Comparison of ENCODE assay signal across 9 cellular contexts in the genomic region with DNA sequence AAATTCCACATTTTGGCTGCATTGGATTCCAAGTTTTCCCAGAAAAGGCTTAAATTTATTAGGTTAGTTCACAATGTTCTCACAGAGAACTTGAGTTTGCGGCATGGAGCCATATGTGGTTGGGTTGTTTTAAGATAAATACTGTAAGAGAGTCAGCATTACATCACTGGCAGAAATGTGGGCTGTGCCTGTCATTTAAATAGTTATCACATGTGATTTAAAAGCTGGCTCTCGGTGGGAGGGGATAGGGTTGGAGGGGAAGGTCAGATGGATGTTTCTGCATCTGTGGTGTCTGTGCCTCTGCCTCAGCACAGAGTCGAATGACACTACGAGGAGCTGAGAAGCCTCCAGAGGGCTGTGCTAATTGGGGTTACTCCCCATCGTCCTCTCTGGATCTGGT.
A peak's percentile ranks its signal among the peaks of the same experiment; 100 is the strongest.
DNase-seq lines count a peak whose midpoint lies in the region; ATAC-seq, FAIRE-seq and TF ChIP-seq lines count a peak whose summit lies in the region.
"Had no signal": no experiment of that assay in that cellular context is flagged by ENCODE, and none has a peak within 500 bp of the region (broad histone marks: within the 10 kb centered on the region; RNA-seq: fewer than 3 reads in every experiment).

No MANE protein-coding gene starts in this region.

- H3K4me3 Mint-ChIP-seq in osteocyte (ENCODE audit: unreplicated experiment), result no peak overlapping the region

- ATAC-seq in SK-N-SH treated with all-trans-retinoic acid at 6 μM for 48 hours (peak; percentile 89), HG03025 (IDR thresholded peaks at IDR 0.05; ENCODE audit: low FRiP score, unreplicated experiment) (no peak)

- peak overlapping the region; percentile 52 for H3K27ac Mint-ChIP-seq in osteocyte (ENCODE audit: unreplicated experiment)

- peaks cover 22% of the 10 kb centered on the region for H3K4me1 Mint-ChIP-seq in osteocyte (ENCODE audit: unreplicated experiment)

- peak; percentile 64 for DNase-seq in ELR (ENCODE audit: low read depth)
- DNase-seq in head of caudate nucleus, result peak in 29 of 42 donors; percentile 9 to 80 (median 46)
- DNase-seq in osteocyte (ENCODE audit: extremely low spot score, unreplicated experiment), result no peak
- no peak for DNase-seq in GM19239 (ENCODE audit: insufficient read length, low spot score)
- no peak for DNase-seq in NCI-H82 treated with DMSO at 0.1 percent for 48 hours (lab: John Stamatoyannopoulos, UW; ENCODE audit: unreplicated experiment)
- no peak for DNase-seq in stimulated activated CD4-positive, alpha-beta T cell treated with anti-CD3 and anti-CD28 coated beads, Interleukin-1b, Interleukin-23, amount 100 ng/mL, for 48 hours
- DNase-seq: DMS53 had no signal

- no peak for FAIRE-seq in GM19239 (lab: Jason Lieb, UNC)

- peaks cover 2% of the 10 kb centered on the region for H3K36me3 Mint-ChIP-seq in osteocyte (ENCODE audit: unreplicated experiment)

- intact Hi-C loops in head of caudate nucleus (cut with DNase I), result no loop called here

- H3K27me3 Mint-ChIP-seq in osteocyte (ENCODE audit: unreplicated experiment), result no peaks in the 10 kb centered on the region

- no peaks in the 10 kb centered on the region for H3K9me3 Mint-ChIP-seq in osteocyte (ENCODE audit: unreplicated experiment)

- TF ChIP-seq CTCF in osteocyte (IDR thresholded peaks at IDR 0.05), result no peak

TF ChIP-seq in SK-N-SH treated with all-trans-retinoic acid at 6 μM for 48 hours, 23 proteins besides CTCF, POLR2A, EP300 and RAD21:
- no peak for TF ChIP-seq ZFP30 (CRISPR knock-in tag; IDR thresholded peaks at IDR 0.05)
- TF ChIP-seq TCF4 (CRISPR knock-in tag; IDR thresholded peaks at IDR 0.05; ENCODE audit: borderline replicate concordance), result no peak
- TF ChIP-seq GLIS3 (CRISPR knock-in tag; IDR thresholded peaks at IDR 0.05), result no peak
- TF ChIP-seq ESRRG (CRISPR knock-in tag; IDR thresholded peaks at IDR 0.05), result no peak
- no peak for TF ChIP-seq ZFP3 (CRISPR knock-in tag; IDR thresholded peaks at IDR 0.05)
- no peak for TF ChIP-seq ZNF8 (CRISPR knock-in tag; IDR thresholded peaks at IDR 0.05)
- TF ChIP-seq ZC3H10 (CRISPR knock-in tag; IDR thresholded peaks at IDR 0.05), result no peak
- no peak for TF ChIP-seq SNAI2 (CRISPR knock-in tag; IDR thresholded peaks at IDR 0.05)
- TF ChIP-seq PPARA (CRISPR knock-in tag; IDR thresholded peaks at IDR 0.05; ENCODE audit: borderline replicate concordance), result no peak
- TF ChIP-seq RARB (CRISPR knock-in tag; IDR thresholded peaks at IDR 0.05), result no peak
- TF ChIP-seq, protein P1, sequence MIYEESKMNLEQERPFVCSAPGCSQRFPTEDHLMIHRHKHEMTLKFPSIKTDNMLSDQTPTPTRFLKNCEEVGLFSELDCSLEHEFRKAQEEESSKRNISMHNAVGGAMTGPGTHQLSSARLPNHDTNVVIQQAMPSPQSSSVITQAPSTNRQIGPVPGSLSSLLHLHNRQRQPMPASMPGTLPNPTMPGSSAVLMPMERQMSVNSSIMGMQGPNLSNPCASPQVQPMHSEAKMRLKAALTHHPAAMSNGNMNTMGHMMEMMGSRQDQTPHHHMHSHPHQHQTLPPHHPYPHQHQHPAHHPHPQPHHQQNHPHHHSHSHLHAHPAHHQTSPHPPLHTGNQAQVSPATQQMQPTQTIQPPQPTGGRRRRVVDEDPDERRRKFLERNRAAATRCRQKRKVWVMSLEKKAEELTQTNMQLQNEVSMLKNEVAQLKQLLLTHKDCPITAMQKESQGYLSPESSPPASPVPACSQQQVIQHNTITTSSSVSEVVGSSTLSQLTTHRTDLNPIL (CRISPR knock-in tag; IDR thresholded peaks at IDR 0.05; ENCODE audit: low read depth), result no peak
- TF ChIP-seq OSR1 (CRISPR knock-in tag; IDR thresholded peaks at IDR 0.05), result no peak
- TF ChIP-seq, protein P2, sequence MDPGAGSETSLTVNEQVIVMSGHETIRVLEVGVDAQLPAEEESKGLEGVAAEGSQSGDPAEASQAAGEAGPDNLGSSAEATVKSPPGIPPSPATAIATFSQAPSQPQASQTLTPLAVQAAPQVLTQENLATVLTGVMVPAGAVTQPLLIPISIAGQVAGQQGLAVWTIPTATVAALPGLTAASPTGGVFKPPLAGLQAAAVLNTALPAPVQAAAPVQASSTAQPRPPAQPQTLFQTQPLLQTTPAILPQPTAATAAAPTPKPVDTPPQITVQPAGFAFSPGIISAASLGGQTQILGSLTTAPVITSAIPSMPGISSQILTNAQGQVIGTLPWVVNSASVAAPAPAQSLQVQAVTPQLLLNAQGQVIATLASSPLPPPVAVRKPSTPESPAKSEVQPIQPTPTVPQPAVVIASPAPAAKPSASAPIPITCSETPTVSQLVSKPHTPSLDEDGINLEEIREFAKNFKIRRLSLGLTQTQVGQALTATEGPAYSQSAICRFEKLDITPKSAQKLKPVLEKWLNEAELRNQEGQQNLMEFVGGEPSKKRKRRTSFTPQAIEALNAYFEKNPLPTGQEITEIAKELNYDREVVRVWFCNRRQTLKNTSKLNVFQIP (CRISPR knock-in tag; IDR thresholded peaks at IDR 0.05; ENCODE audit: borderline replicate concordance, low read depth), result no peak

Comparison
In these comparisons a context has a peak if more than half of its experiments do, and no peak if none do; other contexts are left out.
1. DNase-seq: peak in ELR (single experiment) and head of caudate nucleus (29 of 42); none in osteocyte (single experiment), GM19239 (single experiment), NCI-H82 treated with DMSO at 0.1 percent for 48 hours (single experiment) and stimulated activated CD4-positive, alpha-beta T cell treated with anti-CD3 and anti-CD28 coated beads, Interleukin-1b, Interleukin-23, amount 100 ng/mL, for 48 hours (single experiment).